Comparison of ENCODE assay signal across 14 cellular contexts in genomic region chr10:132469197-132469942, GRCh38.
DNase-seq lines count a peak whose midpoint lies in the region; ATAC-seq and TF ChIP-seq lines count a peak whose summit lies in the region.
"Had no signal": no experiment of that assay in that cellular context is flagged by ENCODE, and none has a peak within 500 bp of the region (broad histone marks: within the 10 kb centered on the region; RNA-seq: fewer than 3 reads in every experiment).

No MANE protein-coding gene starts in this region.

- BruUV-seq in Panc1 (replicated peaks; lab: Mats Ljungman, UMichigan), result no TSS peak

- ATAC-seq in Panc1 (peak; percentile 38; the same call in 1 of the 2 replicates), sciatic nerve (peak; percentile 5), GM18858 (IDR thresholded peaks at IDR 0.05; ENCODE audit: unreplicated experiment) (no peak)
- ATAC-seq: stimulated activated effector memory CD8-positive, alpha-beta T cell treated with anti-CD3 and anti-CD28 coated beads, Interleukin-12 subunit alpha, Interleukin-12 subunit beta, amount 100 ng/mL, for 72 hours had no signal

- DNase-seq in Panc1 (ENCODE audit: low read depth, low spot score), result no peak
- no peak for DNase-seq in right atrium auricular region (ENCODE audit: low spot score)
- peak; percentile 69 for DNase-seq in sciatic nerve (ENCODE audit: low spot score)
- no peak for DNase-seq in NCI-H345 treated with DMSO at 0.1 percent for 48 hours (lab: John Stamatoyannopoulos, UW; ENCODE audit: unreplicated experiment)
- DNase-seq in stimulated activated CD4-positive, alpha-beta T cell treated with anti-CD3 and anti-CD28 coated beads, Interleukin-4, amount 100 ng/mL, for 24 hours, result no peak
- no peak for DNase-seq in ureter (ENCODE audit: low spot score)
- DNase-seq: activated T-cell treated with anti-CD3 and anti-CD28 coated beads for 4 hours; effector memory CD4-positive, alpha-beta T cell; GDM1; NCI-H1417 treated with DMSO at 0.1 percent for 48 hours had no signal

- intact Hi-C loops in Panc1 (cut with micrococcal nuclease; ENCODE audit: unreplicated experiment), result no loop called here
- intact Hi-C loops in sciatic nerve (cut with DNase I), result no loop called here

- H3K36me3 ChIP-seq in HEK293 (ENCODE audit: control insufficient read depth in 2 of 2, insufficient read depth in 1 of 2, low read length in 2 of 2), result no peaks in the 10 kb centered on the region
- no peaks in the 10 kb centered on the region for H3K36me3 ChIP-seq in Panc1 (ENCODE audit: control insufficient read depth, insufficient read depth, low read length)
- no peaks in the 10 kb centered on the region for H3K36me3 ChIP-seq in right atrium auricular region
- H3K36me3 ChIP-seq: adrenal gland had no signal

- H3K27me3 ChIP-seq in Panc1 (ENCODE audit: control insufficient read depth, insufficient read depth, low read length) (no peaks in the 10 kb centered on the region), right atrium auricular region (no peaks in the 10 kb centered on the region)
- H3K27me3 ChIP-seq: adrenal gland had no signal

- CTCF ChIA-PET in HEK293 (lab: Yijun Ruan, JAX) (no interaction called here), Panc1 (lab: Charles Lee) (no interaction called here)

- no peak overlapping the region for H3K27ac ChIP-seq in HEK293 (ENCODE audit: extremely low read depth, low read depth, low read length)
- H3K27ac ChIP-seq in Panc1 (ENCODE audit: low read length), result peak overlapping the region; percentile 51; the same call in 1 of the 2 replicates
- H3K27ac ChIP-seq in right atrium auricular region, result peak overlapping the region; percentile 43 to 48

- H3K9me3 ChIP-seq in HEK293 (ENCODE audit: control insufficient read depth, insufficient read depth, low read depth, low read length) (no peaks in the 10 kb centered on the region), Panc1 (ENCODE audit: control insufficient read depth, insufficient read depth, low read depth, low read length) (no peaks in the 10 kb centered on the region; the same call in 1 of the 2 replicates), right atrium auricular region (peaks cover 0 to 9% of the 10 kb centered on the region in 2 donors)
- H3K9me3 ChIP-seq: adrenal gland had no signal

- no peak overlapping the region for H3K4me3 ChIP-seq in HEK293 (ENCODE audit: low read depth, low read length)
- no peak overlapping the region for H3K4me3 ChIP-seq in Panc1 (ENCODE audit: low read depth in 2 of 2, low read length in 2 of 2)
- no peak overlapping the region for H3K4me3 ChIP-seq in right atrium auricular region
- H3K4me3 ChIP-seq: adrenal gland had no signal

- POLR2A ChIA-PET in HEK293 (lab: Yijun Ruan, JAX), result no interaction called here
- POLR2A ChIA-PET in Panc1 (lab: Charles Lee), result no interaction called here

- no peak for TF ChIP-seq CTCF in HEK293 (tag by site-specific recombination; IDR thresholded peaks at IDR 0.05)
- TF ChIP-seq CTCF in Panc1 (IDR thresholded peaks at IDR 0.05), result no peak
- no peak for TF ChIP-seq CTCF in right atrium auricular region (IDR thresholded peaks at IDR 0.05)

- H3K4me1 ChIP-seq in HEK293 (ENCODE audit: control insufficient read depth, insufficient read depth, low read length) (no peaks in the 10 kb centered on the region), Panc1 (ENCODE audit: control insufficient read depth, insufficient read depth, low read length) (peaks cover 28% of the 10 kb centered on the region), right atrium auricular region (peaks cover 0 to 52% of the 10 kb centered on the region in 2 donors)

- in situ Hi-C loops in Panc1 (cut with HindIII; ENCODE audit: low pct_unique_long_range_greater_than_20kb, low sequenced_read_pairs), result no loop called here

TF ChIP-seq in HEK293, 187 proteins besides CTCF, POLR2A, EP300 and RAD21:
- no peak for TF ChIP-seq HOXA7 (CRISPR knock-in tag; IDR thresholded peaks at IDR 0.05; ENCODE audit: borderline replicate concordance)
- no peak for TF ChIP-seq ZBTB17 (tag by site-specific recombination; IDR thresholded peaks at IDR 0.05)
- no peak for TF ChIP-seq ZFP69B (tag by site-specific recombination; IDR thresholded peaks at IDR 0.05)
- no peak for TF ChIP-seq ZNF555 (tag by site-specific recombination; conservative IDR thresholded peaks at IDR 0.05)
- TF ChIP-seq ZIC2 (tag by site-specific recombination; IDR thresholded peaks at IDR 0.05), result peak; percentile 76
- TF ChIP-seq ZBTB8A (tag by site-specific recombination; IDR thresholded peaks at IDR 0.05), result peak; percentile 60
- no peak for TF ChIP-seq ZNF19 (tag by site-specific recombination; IDR thresholded peaks at IDR 0.05; ENCODE audit: low read depth)
- TF ChIP-seq TCF7L2 (IDR thresholded peaks at IDR 0.05; ENCODE audit: borderline replicate concordance, low read depth, low read length), result no peak
- peak; percentile 20; the same call in 1 of the 2 replicates for TF ChIP-seq GLIS1 (tag by site-specific recombination; IDR thresholded peaks at IDR 0.05)
- no peak for TF ChIP-seq ZNF610 (tag by site-specific recombination; IDR thresholded peaks at IDR 0.05; ENCODE audit: borderline replicate concordance)
- no peak for TF ChIP-seq ZNF549 (tag by site-specific recombination; IDR thresholded peaks at IDR 0.05)
- no peak for TF ChIP-seq OVOL3 (tag by site-specific recombination; IDR thresholded peaks at IDR 0.05)
TF ChIP-seq in HEK293: peak in this region for 3.
